17 cellular contexts compared by ENCODE assay signal in the genomic region with DNA sequence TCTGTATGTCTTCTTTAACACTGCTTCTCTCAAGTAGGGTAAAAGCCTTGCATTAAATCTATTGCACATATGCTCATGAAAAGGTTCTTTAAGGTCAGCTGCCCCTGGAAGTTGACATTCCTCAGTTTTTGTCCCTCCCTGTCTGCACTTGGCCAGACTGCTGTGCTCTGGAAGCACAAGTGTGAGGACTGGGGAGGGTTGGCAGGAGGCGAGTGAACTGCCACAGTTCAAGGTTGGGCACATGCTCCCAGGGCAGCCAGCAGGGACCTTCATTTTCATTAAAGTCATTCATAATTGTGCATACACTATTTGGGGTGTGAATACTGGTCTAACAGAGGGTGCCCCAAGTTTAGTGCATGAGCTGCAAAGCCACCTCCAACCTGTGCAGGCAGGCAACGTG. TPM values are rescaled to one million over a fixed set of nuclear protein-coding genes. Genes with fewer than 3 reads are reported as not detected.
DNase-seq lines count a peak whose midpoint lies in the region; ATAC-seq, FAIRE-seq and TF ChIP-seq lines count a peak whose summit lies in the region.
"Had no signal": no experiment of that assay in that cellular context is flagged by ENCODE, and none has a peak within 500 bp of the region (broad histone marks: within the 10 kb centered on the region; RNA-seq: fewer than 3 reads in every experiment).

No MANE protein-coding gene starts in this region.

- DNase-seq in DMS 273 (lab: John Stamatoyannopoulos, UW; ENCODE audit: unreplicated experiment) (peak; percentile 48), DMS 273 treated with DMSO at 0.1 percent for 48 hours (lab: John Stamatoyannopoulos, UW) (no peak), A549 (ENCODE audit: low read depth in 1 of 2, low spot score in 1 of 2) (no peak), endodermal cell (peak; percentile 39), neural crest cell (ENCODE audit: low read depth, low spot score) (no peak), NCI-H1048 (lab: John Stamatoyannopoulos, UW) (no peak)
- no peak for DNase-seq in stimulated activated CD4-positive, alpha-beta T cell treated with anti-CD3 and anti-CD28 coated beads, Interleukin-12 subunit alpha, Interleukin-12 subunit beta, amount 100 ng/mL, for 4 hours
- DNase-seq: CD4-positive, CD25-positive, alpha-beta regulatory T cell; DMS79; H7 had no signal

- TF ChIP-seq EP300 in A549 (IDR thresholded peaks at IDR 0.05) = no peak

- no peak for TF ChIP-seq POLR2A in A549 (IDR thresholded peaks at IDR 0.05; ENCODE audit: low read length)

- H3K4me3 Mint-ChIP-seq in endodermal cell (no peak overlapping the region), neural crest cell (no peak overlapping the region)
- H3K4me3 Mint-ChIP-seq: CD4-positive, CD25-positive, alpha-beta regulatory T cell; GM23338 had no signal

- peak; percentile 17; a peak in 2 of 6 replicates for ATAC-seq in A549
- ATAC-seq in HG03565 (IDR thresholded peaks at IDR 0.05; ENCODE audit: unreplicated experiment) = no peak
- ATAC-seq: GM12878, GM23338 had no signal

- H3K27me3 Mint-ChIP-seq in endodermal cell (ENCODE audit: insufficient read depth) = peaks cover 73% of the 10 kb centered on the region
- peaks cover 6% of the 10 kb centered on the region for H3K27me3 Mint-ChIP-seq in neural crest cell (ENCODE audit: low read depth)
- H3K27me3 Mint-ChIP-seq: CD4-positive, CD25-positive, alpha-beta regulatory T cell had no signal

- H3K4me3 ChIP-seq in A549 = no peak overlapping the region
- H3K4me3 ChIP-seq in endodermal cell (ENCODE audit: low read length) = no peak overlapping the region
- H3K4me3 ChIP-seq: BLaER1 treated with 17β-estradiol and CSF1 and Interleukin-3, amounts not matched to agents 10 nM and 100 nM; GM12878; GM23338 had no signal

- 41% methylated on average over 2 of the region's 2 CpGs for WGBS in A549 (ENCODE audit: missing lambda C conversion rate)
- WGBS in endodermal cell (ENCODE audit: insufficient coverage in 1 of 2, insufficient read length in 1 of 2), 2 experiments = 0 to 50% methylated on average over 1 to 2 of the region's 2 CpGs

- H3K4me1 ChIP-seq in A549 (no peaks in the 10 kb centered on the region), endodermal cell (ENCODE audit: control insufficient read depth, insufficient read depth, low read length) (no peaks in the 10 kb centered on the region)

- H3K36me3 ChIP-seq in endodermal cell (ENCODE audit: control insufficient read depth, insufficient read depth, low read length) = no peaks in the 10 kb centered on the region
- H3K36me3 ChIP-seq: BLaER1 treated with 17β-estradiol and CSF1 and Interleukin-3, amounts not matched to agents 10 nM and 100 nM had no signal

- H3K27ac Mint-ChIP-seq in endodermal cell (no peak overlapping the region), neural crest cell (ENCODE audit: unreplicated experiment) (peak overlapping the region; percentile 57)
- H3K27ac Mint-ChIP-seq: GM23338 had no signal

- H3K27me3 ChIP-seq in endodermal cell (ENCODE audit: control insufficient read depth, insufficient read depth, low read length, poor library complexity, severe bottlenecking) = no peaks in the 10 kb centered on the region
- H3K27me3 ChIP-seq: BLaER1 treated with 17β-estradiol and CSF1 and Interleukin-3, amounts not matched to agents 10 nM and 100 nM had no signal

- CTCF ChIA-PET in A549 (lab: Yijun Ruan, JAX) = interaction anchor here (0.9 to 1.2 kb wide), 4 partner anchors 9 to 316 kb away, joined by 3 to 4 read pairs (median 4); no protein-coding TSS in a partner anchor

- H3K27ac ChIP-seq in A549 (no peak overlapping the region), endodermal cell (ENCODE audit: low read depth, low read length) (no peak overlapping the region)
- H3K27ac ChIP-seq: 22Rv1; BLaER1 treated with 17β-estradiol and CSF1 and Interleukin-3, amounts not matched to agents 10 nM and 100 nM had no signal

- H3K36me3 Mint-ChIP-seq in endodermal cell (ENCODE audit: low read depth) (no peaks in the 10 kb centered on the region), neural crest cell (ENCODE audit: low read depth) (no peaks in the 10 kb centered on the region)
- H3K36me3 Mint-ChIP-seq: CD4-positive, CD25-positive, alpha-beta regulatory T cell had no signal

- no peak for TF ChIP-seq RAD21 in A549 (conservative IDR thresholded peaks at IDR 0.05 in 1 of 2, IDR thresholded peaks at IDR 0.05 in 1 of 2)

- FAIRE-seq in A549 (lab: Jason Lieb, UNC) = no peak
- FAIRE-seq: GM12878, GM18507 had no signal

- POLR2A ChIA-PET in A549 (lab: Yijun Ruan, JAX) = no interaction called here

- no peak overlapping the region for H3K9ac ChIP-seq in endodermal cell (ENCODE audit: extremely low read depth, low read length, poor library complexity, severe bottlenecking)
- H3K9ac ChIP-seq: BLaER1 treated with 17β-estradiol and CSF1 and Interleukin-3, amounts not matched to agents 10 nM and 100 nM had no signal

- TF ChIP-seq CTCF in A549 (IDR thresholded peaks at IDR 0.05) (no peak), endodermal cell (conservative IDR thresholded peaks at IDR 0.05) (no peak), neural crest cell (conservative IDR thresholded peaks at IDR 0.05) (no peak)

- H3K9me3 Mint-ChIP-seq in endodermal cell = no peaks in the 10 kb centered on the region
- no peaks in the 10 kb centered on the region for H3K9me3 Mint-ChIP-seq in neural crest cell
- H3K9me3 Mint-ChIP-seq: CD4-positive, CD25-positive, alpha-beta regulatory T cell; GM23338 had no signal

- H3K4me1 Mint-ChIP-seq in endodermal cell (peaks cover 5% of the 10 kb centered on the region), neural crest cell (peaks cover 11% of the 10 kb centered on the region)

- H3K9me3 ChIP-seq in A549 (no peaks in the 10 kb centered on the region), endodermal cell (ENCODE audit: control insufficient read depth, low read length) (no peaks in the 10 kb centered on the region)
- H3K9me3 ChIP-seq: BLaER1 treated with 17β-estradiol and CSF1 and Interleukin-3, amounts not matched to agents 10 nM and 100 nM had no signal

- H3K4me2 ChIP-seq in A549 = no peak overlapping the region
- H3K4me2 ChIP-seq: GM23338 had no signal

TF ChIP-seq in A549, 52 proteins besides CTCF, POLR2A, EP300 and RAD21:
- no peak for TF ChIP-seq MAZ (IDR thresholded peaks at IDR 0.05; ENCODE audit: borderline replicate concordance, low read depth, low read length)
- TF ChIP-seq CBX8 (IDR thresholded peaks at IDR 0.05) = no peak
- no peak for TF ChIP-seq FOXS1 (CRISPR knock-in tag; IDR thresholded peaks at IDR 0.05)

RNA-seq across cellular contexts. Expression of gene THEM5, which starts 10.9 kb away (rescaled TPM):
- polyA plus RNA-seq in A549 (2011; rRNA removed) (not detected in 2 replicates), A549 (2017; fragmentation: RNase III; extraction: RNeasy Plus Mini Kit Qiagen cat#74134 plus additional on column Dnase treatment) (not detected in 3 replicates)
- polyA plus RNA-seq in A549 (2012; cell fraction: cytosol; rRNA removed) = 0.05 TPM in 1 of 2 replicates, not detected in the other
- not detected in 2 replicates for polyA plus RNA-seq in A549 (2012; cell fraction: nucleus; rRNA removed)
- polyA minus RNA-seq in A549 (2011; rRNA and poly(A)+ RNA removed) = not detected in 2 replicates
- total RNA-seq in endodermal cell (not detected), neural crest cell (not detected in 2 replicates)
- not detected for polyA plus RNA-seq in endodermal cell (2013, experiment 1 of 2)
- not detected for polyA plus RNA-seq in endodermal cell (2013, experiment 2 of 2)
- total RNA-seq: CD4-positive, CD25-positive, alpha-beta regulatory T cell; G401; GM12878; GM23338; H7 had no signal
- polyA plus RNA-seq: GM23338 had no signal

RNA-seq across cellular contexts. Expression of gene C2CD4D, which starts 24.8 kb away (rescaled TPM):
- polyA plus RNA-seq in A549 (2011; rRNA removed) = not detected in 2 replicates
- not detected in 2 replicates for polyA plus RNA-seq in A549 (2012; cell fraction: cytosol; rRNA removed)
- polyA plus RNA-seq in A549 (2012; cell fraction: nucleus; rRNA removed) = not detected in 2 replicates
- not detected in 3 replicates for polyA plus RNA-seq in A549 (2017; fragmentation: RNase III; extraction: RNeasy Plus Mini Kit Qiagen cat#74134 plus additional on column Dnase treatment)
- not detected in 2 replicates for polyA minus RNA-seq in A549 (2011; rRNA and poly(A)+ RNA removed)
- under 1 TPM; 0.44 to 0.82 TPM for total RNA-seq in endodermal cell
- polyA plus RNA-seq in endodermal cell (2013, experiment 1 of 2) = not detected
- polyA plus RNA-seq in endodermal cell (2013, experiment 2 of 2) = not detected
- 0.39 and 0.40 TPM in 2 replicates for total RNA-seq in neural crest cell
- total RNA-seq: G401 had no signal

RNA-seq across cellular contexts. Expression of gene RORC, which starts 32.8 kb away (rescaled TPM):
- polyA plus RNA-seq in A549 (2011; rRNA removed) = 0.24 and 0.25 TPM in 2 replicates
- 0.01 and 0.03 TPM in 2 replicates for polyA plus RNA-seq in A549 (2012; cell fraction: cytosol; rRNA removed)
- 0.07 and 0.09 TPM in 2 replicates for polyA plus RNA-seq in A549 (2012; cell fraction: nucleus; rRNA removed)
- 0.06 TPM in 1 of 3 replicates, not detected in the others for polyA plus RNA-seq in A549 (2017; fragmentation: RNase III; extraction: RNeasy Plus Mini Kit Qiagen cat#74134 plus additional on column Dnase treatment)
- polyA minus RNA-seq in A549 (2011; rRNA and poly(A)+ RNA removed) = 0.29 and 0.58 TPM in 2 replicates
- total RNA-seq in endodermal cell = not detected
- 0.14 TPM for polyA plus RNA-seq in endodermal cell (2013, experiment 1 of 2)
- not detected for polyA plus RNA-seq in endodermal cell (2013, experiment 2 of 2)
- total RNA-seq in neural crest cell = 0.12 TPM in 1 of 2 replicates, not detected in the other
- total RNA-seq: G401, GM12878 had no signal
- polyA plus RNA-seq: GM12878 had no signal

RNA-seq across cellular contexts. Expression of gene THEM4, which starts 44.9 kb away (rescaled TPM):
- polyA plus RNA-seq in A549 (2011; rRNA removed) = 28.1 and 32.3 TPM in 2 replicates
- polyA plus RNA-seq in A549 (2012; cell fraction: cytosol; rRNA removed) = 14.1 and 16.5 TPM in 2 replicates
- 6.7 and 12.5 TPM in 2 replicates for polyA plus RNA-seq in A549 (2012; cell fraction: nucleus; rRNA removed)
- 16.6 to 19.6 TPM (median 19.0 TPM) in 3 replicates for polyA plus RNA-seq in A549 (2017; fragmentation: RNase III; extraction: RNeasy Plus Mini Kit Qiagen cat#74134 plus additional on column Dnase treatment)
- 11.6 and 15.6 TPM in 2 replicates for polyA minus RNA-seq in A549 (2011; rRNA and poly(A)+ RNA removed)
- total RNA-seq in endodermal cell = 10 to 100 TPM; 12.2 to 14.3 TPM
- 11.3 TPM for polyA plus RNA-seq in endodermal cell (2013, experiment 1 of 2)
- 11.7 TPM for polyA plus RNA-seq in endodermal cell (2013, experiment 2 of 2)
- 21.6 and 23.8 TPM in 2 replicates for total RNA-seq in neural crest cell
- total RNA-seq: G401 had no signal

RNA-seq across cellular contexts. Expression of gene LINGO4, which starts 59.2 kb away (rescaled TPM):
- not detected in 2 replicates for polyA plus RNA-seq in A549 (2011; rRNA removed)
- not detected in 2 replicates for polyA plus RNA-seq in A549 (2012; cell fraction: cytosol; rRNA removed)
- not detected in 2 replicates for polyA plus RNA-seq in A549 (2012; cell fraction: nucleus; rRNA removed)
- not detected in 3 replicates for polyA plus RNA-seq in A549 (2017; fragmentation: RNase III; extraction: RNeasy Plus Mini Kit Qiagen cat#74134 plus additional on column Dnase treatment)
- not detected in 2 replicates for polyA minus RNA-seq in A549 (2011; rRNA and poly(A)+ RNA removed)
- total RNA-seq in endodermal cell = not detected
- polyA plus RNA-seq in endodermal cell (2013, experiment 1 of 2) = not detected
- not detected for polyA plus RNA-seq in endodermal cell (2013, experiment 2 of 2)
- not detected in 2 replicates for total RNA-seq in neural crest cell
- total RNA-seq: G401, GM12878, GM23338 had no signal
- polyA plus RNA-seq: GM12878, GM23338 had no signal

Comparison
In these comparisons a context has a peak if more than half of its experiments do, and no peak if none do; other contexts are left out.
1. DNase-seq: peak in DMS 273 (single experiment) and endodermal cell (single experiment); none in DMS 273 treated with DMSO at 0.1 percent for 48 hours (single experiment), A549 (0 of 2), neural crest cell (single experiment), stimulated activated CD4-positive, alpha-beta T cell treated with anti-CD3 and anti-CD28 coated beads, Interleukin-12 subunit alpha, Interleukin-12 subunit beta, amount 100 ng/mL, for 4 hours (single experiment) and NCI-H1048 (single experiment).